19 cellular contexts compared by ENCODE assay signal in the genomic region with DNA sequence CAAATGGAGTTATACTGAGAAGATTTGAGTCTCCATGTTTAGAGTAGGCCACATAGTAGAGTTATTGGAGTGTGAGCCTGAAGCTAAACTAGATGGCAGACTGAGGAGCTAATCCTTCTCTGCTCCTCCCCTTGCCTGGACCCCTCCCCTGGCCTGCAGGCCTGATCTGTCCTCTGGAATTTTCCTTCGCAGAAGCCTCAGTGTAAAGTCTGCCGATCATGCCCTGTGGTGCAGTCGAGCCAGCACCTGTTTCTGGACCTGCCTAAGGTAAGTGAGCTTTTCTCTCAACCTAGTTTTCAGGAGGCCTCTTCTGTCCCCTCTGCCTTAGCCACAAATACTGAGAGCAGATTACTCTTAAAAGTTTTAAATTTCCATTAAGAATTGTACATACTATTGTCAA. TPM values are rescaled to one million over a fixed set of nuclear protein-coding genes. Genes with fewer than 3 reads are reported as not detected.
"Had no signal": no experiment of that assay in that cellular context is flagged by ENCODE, and none has a peak within 500 bp of the region (broad histone marks: within the 10 kb centered on the region; RNA-seq: fewer than 3 reads in every experiment).

No MANE protein-coding gene starts in this region.

- H3K4me1 Mint-ChIP-seq: natural killer cell had no signal

- DNase-seq: activated CD4-positive, alpha-beta T cell treated with anti-CD3 and anti-CD28 coated beads, Interleukin-2, amount 50 U/mL, for 1 hour; activated gamma-delta T cell; activated T-cell treated with anti-CD3 and anti-CD28 coated beads, Interleukin-2, amount 50 U/mL, for 4 hours; dorsolateral prefrontal cortex; hippocampal formation; left ventricle myocardium inferior; natural killer cell; nucleus accumbens; stomach; SW 1271; testis had no signal

- H3K4me1 ChIP-seq: esophagus muscularis mucosa, left ventricle myocardium inferior, SJSA1, stomach, testis had no signal

- ATAC-seq: activated CD4-positive, CD25-positive, alpha-beta regulatory T cell treated with anti-CD3 and anti-CD28 coated beads, Interleukin-2, amount 50 U/mL, for 24 hours; activated T-cell treated with anti-CD3 and anti-CD28 coated beads, Interleukin-2, amount 50 U/mL, for 4 hours; natural killer cell; right cardiac atrium had no signal

- H3K4me3 ChIP-seq: dorsolateral prefrontal cortex, esophagus muscularis mucosa, left ventricle myocardium inferior, SJSA1, smooth muscle cell, stomach, testis had no signal

- H3K9me3 Mint-ChIP-seq: activated T-cell treated with anti-CD3 and anti-CD28 coated beads, Interleukin-2, amount 50 U/mL, for 4 hours; natural killer cell had no signal

- H3K27me3 ChIP-seq: dorsolateral prefrontal cortex, esophagus muscularis mucosa, SJSA1, stomach, testis had no signal

- H3K27me3 Mint-ChIP-seq: progenitor cell of endocrine pancreas had no signal

- H3K4me2 ChIP-seq: smooth muscle cell had no signal

- H3K4me3 Mint-ChIP-seq: activated T-cell treated with anti-CD3 and anti-CD28 coated beads, Interleukin-2, amount 50 U/mL, for 4 hours; natural killer cell; T-helper 2 cell treated with Interferon-gamma antibody and Interleukin-4, amounts not matched to agents 5 μg/mL and 100 μg/mL, for 36 hours had no signal

- H3K27ac ChIP-seq: dorsolateral prefrontal cortex, esophagus muscularis mucosa, left ventricle myocardium inferior, SJSA1, stomach, testis had no signal

- H3K9me3 ChIP-seq: esophagus muscularis mucosa, left ventricle myocardium inferior, stomach, testis had no signal

- H3K27ac Mint-ChIP-seq: natural killer cell; progenitor cell of endocrine pancreas; T-helper 2 cell treated with Interferon-gamma antibody and Interleukin-4, amounts not matched to agents 5 μg/mL and 100 μg/mL, for 36 hours had no signal

RNA-seq across cellular contexts. Expression of gene ARHGAP9, which starts 24.4 kb away (rescaled TPM):
- total RNA-seq: bronchial epithelial cell had no signal
